Comparison of ENCODE assay signal across 18 cellular contexts in the genomic region with DNA sequence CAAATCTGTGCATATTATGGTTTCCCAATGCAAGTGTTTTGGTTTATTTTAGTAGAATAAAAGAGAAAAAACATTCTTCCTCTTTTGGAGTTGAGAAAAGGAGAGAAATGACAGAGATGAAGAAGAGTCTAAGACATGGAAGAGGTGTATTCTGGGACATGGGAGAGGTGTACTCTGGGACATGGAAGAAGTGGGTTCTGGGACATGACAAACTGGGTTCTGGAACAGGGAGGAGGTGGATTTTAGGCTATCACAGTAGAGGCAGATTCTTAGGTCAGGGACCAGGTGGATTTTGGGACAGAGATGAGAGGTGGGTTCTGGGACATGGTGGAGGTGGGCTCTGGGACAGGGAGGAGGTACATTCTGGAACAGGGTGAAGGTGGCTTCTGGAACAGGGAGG. TPM values are rescaled to one million over a fixed set of nuclear protein-coding genes. Genes with fewer than 3 reads are reported as not detected.
DNase-seq lines count a peak whose midpoint lies in the region; ATAC-seq and TF ChIP-seq lines count a peak whose summit lies in the region.
"Had no signal": no experiment of that assay in that cellular context is flagged by ENCODE, and none has a peak within 500 bp of the region (broad histone marks: within the 10 kb centered on the region; RNA-seq: fewer than 3 reads in every experiment).

No MANE protein-coding gene starts in this region.

- no peak for ATAC-seq in activated T-cell treated with anti-CD3 and anti-CD28 coated beads, Interleukin-2, amount 50 U/mL, for 72 hours (replicated peaks in 1 of 2)
- ATAC-seq in T-helper 17 cell (no peak), GM21619 (IDR thresholded peaks at IDR 0.05; ENCODE audit: unreplicated experiment) (no peak), GM18520 (IDR thresholded peaks at IDR 0.05; ENCODE audit: unreplicated experiment) (no peak)
- ATAC-seq: esophagus mucosa, gastroesophageal sphincter, left lobe of liver had no signal

- peak overlapping the region; percentile 88 for H3K27ac Mint-ChIP-seq in activated T-cell treated with anti-CD3 and anti-CD28 coated beads, Interleukin-2, amount 50 U/mL, for 72 hours
- H3K27ac Mint-ChIP-seq in T-helper 17 cell, result peak overlapping the region; percentile 16
- peak overlapping the region; percentile 3 for H3K27ac Mint-ChIP-seq in chondrocyte (ENCODE audit: unreplicated experiment)
- H3K27ac Mint-ChIP-seq in progenitor cell of endocrine pancreas, result no peak overlapping the region

- H3K9me3 ChIP-seq in T-helper 17 cell (ENCODE audit: control insufficient read depth, low read length, poor library complexity, severe bottlenecking), result peaks cover 4% of the 10 kb centered on the region
- H3K9me3 ChIP-seq: SK-N-SH, uterus had no signal

- peaks cover 17% of the 10 kb centered on the region for H3K27me3 Mint-ChIP-seq in activated T-cell treated with anti-CD3 and anti-CD28 coated beads, Interleukin-2, amount 50 U/mL, for 72 hours (ENCODE audit: low read depth)
- H3K27me3 Mint-ChIP-seq in T-helper 17 cell, result no peaks in the 10 kb centered on the region
- H3K27me3 Mint-ChIP-seq in chondrocyte (ENCODE audit: low read depth), result peaks cover 8% of the 10 kb centered on the region
- H3K27me3 Mint-ChIP-seq in progenitor cell of endocrine pancreas, result peaks cover 46% of the 10 kb centered on the region

- H3K4me3 Mint-ChIP-seq in activated T-cell treated with anti-CD3 and anti-CD28 coated beads, Interleukin-2, amount 50 U/mL, for 72 hours, result peak overlapping the region; percentile 52 to 74
- peak overlapping the region; percentile 86 for H3K4me3 Mint-ChIP-seq in T-helper 17 cell
- peak overlapping the region; percentile 51 for H3K4me3 Mint-ChIP-seq in chondrocyte (ENCODE audit: unreplicated experiment)
- H3K4me3 Mint-ChIP-seq in progenitor cell of endocrine pancreas (ENCODE audit: low read depth), result peak overlapping the region; percentile 43

- peaks cover 3 to 9% of the 10 kb centered on the region in 2 donors for H3K36me3 Mint-ChIP-seq in activated T-cell treated with anti-CD3 and anti-CD28 coated beads, Interleukin-2, amount 50 U/mL, for 72 hours (ENCODE audit: insufficient read depth in 2 of 2)
- H3K36me3 Mint-ChIP-seq in T-helper 17 cell (ENCODE audit: low read depth) (peaks cover 3% of the 10 kb centered on the region), chondrocyte (ENCODE audit: low read depth) (peaks cover 3% of the 10 kb centered on the region), progenitor cell of endocrine pancreas (ENCODE audit: insufficient read depth) (no peaks in the 10 kb centered on the region)

- DNase-seq in activated T-cell treated with anti-CD3 and anti-CD28 coated beads, Interleukin-2, amount 50 U/mL, for 72 hours, result no peak
- no peak for DNase-seq in activated T-cell treated with anti-CD3 and anti-CD28 coated beads, Interleukin-2, amount 50 U/mL, for 48 hours
- DNase-seq in T-helper 17 cell (no peak), chondrocyte (ENCODE audit: low spot score) (no peak), progenitor cell of endocrine pancreas (ENCODE audit: low spot score, unreplicated experiment) (no peak), NCI-H526 treated with DMSO at 0.1 percent for 48 hours (lab: John Stamatoyannopoulos, UW) (no peak)
- DNase-seq: DND-41, MM.1S, NCI-H1694, posterior cingulate gyrus, SK-N-SH, substantia nigra, uterus had no signal

- peaks cover 41% of the 10 kb centered on the region for H3K4me1 Mint-ChIP-seq in activated T-cell treated with anti-CD3 and anti-CD28 coated beads, Interleukin-2, amount 50 U/mL, for 72 hours (ENCODE audit: low read depth)
- peaks cover 26% of the 10 kb centered on the region for H3K4me1 Mint-ChIP-seq in T-helper 17 cell
- peaks cover 27% of the 10 kb centered on the region for H3K4me1 Mint-ChIP-seq in chondrocyte (ENCODE audit: low read depth)
- peaks cover 6% of the 10 kb centered on the region for H3K4me1 Mint-ChIP-seq in progenitor cell of endocrine pancreas (ENCODE audit: low read depth)

- peaks cover 1 to 3% of the 10 kb centered on the region in 2 donors for H3K9me3 Mint-ChIP-seq in activated T-cell treated with anti-CD3 and anti-CD28 coated beads, Interleukin-2, amount 50 U/mL, for 72 hours
- H3K9me3 Mint-ChIP-seq in chondrocyte (ENCODE audit: low read depth), result peaks cover 5% of the 10 kb centered on the region
- H3K9me3 Mint-ChIP-seq in progenitor cell of endocrine pancreas (ENCODE audit: low read depth), result peaks cover 2% of the 10 kb centered on the region

- TF ChIP-seq CTCF in chondrocyte (IDR thresholded peaks at IDR 0.05) (no peak), progenitor cell of endocrine pancreas (IDR thresholded peaks at IDR 0.05; ENCODE audit: unreplicated experiment) (no peak)

RNA-seq across cellular contexts. Expression of gene ASPHD2, which starts 2.1 kb away (rescaled TPM):
- total RNA-seq in activated T-cell treated with anti-CD3 and anti-CD28 coated beads, Interleukin-2, amount 50 U/mL, for 72 hours, result 10 to 100 TPM; 14.6 to 18.1 TPM
- total RNA-seq in T-helper 17 cell, result 1 to 10 TPM; 1.6 to 2.4 TPM
- 5.5 to 6.9 TPM (median 6.8 TPM) in 3 replicates for total RNA-seq in chondrocyte
- 4.0 and 4.2 TPM in 2 replicates for total RNA-seq in progenitor cell of endocrine pancreas

RNA-seq across cellular contexts. Expression of gene HPS4, which starts 56.7 kb away (rescaled TPM):
- 10 to 100 TPM; 50.5 to 62.2 TPM for total RNA-seq in activated T-cell treated with anti-CD3 and anti-CD28 coated beads, Interleukin-2, amount 50 U/mL, for 72 hours
- total RNA-seq in T-helper 17 cell (10 to 100 TPM; 44.1 to 54.6 TPM), chondrocyte (26.9 to 29.7 TPM (median 28.2 TPM) in 3 replicates), progenitor cell of endocrine pancreas (42.7 and 43.2 TPM in 2 replicates)

RNA-seq across cellular contexts. Expression of gene SRRD, which starts 56.8 kb away (rescaled TPM):
- total RNA-seq in activated T-cell treated with anti-CD3 and anti-CD28 coated beads, Interleukin-2, amount 50 U/mL, for 72 hours, result 10 to 100 TPM; 13.5 to 20.0 TPM
- total RNA-seq in T-helper 17 cell (10 to 100 TPM; 15.1 to 18.7 TPM), chondrocyte (21.4 to 27.5 TPM (median 23.2 TPM) in 3 replicates), progenitor cell of endocrine pancreas (23.2 and 25.4 TPM in 2 replicates)
